Comparison of ENCODE assay signal across 8 cellular contexts in the genomic region with DNA sequence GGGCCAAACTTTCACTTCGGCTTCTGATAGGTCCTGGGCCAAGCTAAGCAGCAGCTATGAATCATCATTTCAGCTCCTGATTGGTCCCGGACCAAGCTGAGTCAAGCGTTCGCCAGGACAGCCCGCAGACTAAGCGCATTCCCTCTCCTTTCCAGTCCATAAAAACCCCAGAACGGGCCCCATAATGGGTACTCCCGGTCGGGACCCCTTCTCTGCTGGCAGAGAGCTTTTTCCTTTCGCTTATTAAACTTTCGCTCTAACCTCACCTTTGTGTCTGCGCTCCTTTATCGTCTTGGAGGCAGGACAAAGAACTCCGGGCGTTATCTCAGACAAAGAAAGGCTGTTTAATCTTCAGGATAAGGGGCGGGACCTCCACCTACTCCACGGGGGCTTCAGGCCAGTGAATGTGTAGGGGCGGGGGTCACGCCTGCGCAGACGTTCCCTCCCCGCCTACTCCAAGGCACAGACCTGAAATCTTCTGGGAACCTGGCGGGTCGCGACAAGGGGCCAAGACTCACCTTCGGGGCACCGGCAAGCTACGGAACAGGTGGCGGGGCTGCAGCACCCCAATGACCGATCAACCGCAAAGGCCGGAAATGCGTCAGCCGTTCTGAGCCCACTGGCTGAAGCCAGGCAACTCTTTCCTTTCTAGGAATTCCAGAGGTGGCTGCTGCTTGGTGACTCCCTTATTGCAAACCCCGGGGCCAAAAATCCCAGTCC. TPM values are rescaled to one million over a fixed set of nuclear protein-coding genes. Genes with fewer than 3 reads are reported as not detected.
DNase-seq lines count a peak whose midpoint lies in the region; TF ChIP-seq lines count a peak whose summit lies in the region.

A gene (minus strand): TSS at position 585 of the 720 bp plus-strand sequence. CDS start 6,465 bp downstream, outside the sequence.

- DNase-seq in EL (peak; percentile 98), GOT3 (lab: John Stamatoyannopoulos, UW) (peak; percentile 50), LoVo (ENCODE audit: low spot score) (peak; percentile 91), SK-MEL-5 (ENCODE audit: low read depth, low spot score) (peak; percentile 97), globus pallidus (ENCODE audit: low spot score) (peak; percentile 88), non-pigmented ciliary epithelial cell (ENCODE audit: low read depth) (peak; percentile 99), suprapubic skin (ENCODE audit: low spot score in 2 of 2) (peak; percentile 97 to 98)
- DNase-seq in activated naive CD4-positive, alpha-beta T cell treated with anti-CD3 and anti-CD28 coated beads, Interleukin-2, amount 50 U/mL, for 16 hours, result peak; percentile 78

- TF ChIP-seq EP300 in suprapubic skin (IDR thresholded peaks at IDR 0.05), result no peak

- peak within 1 kb of the TSS; percentile 94 for H3K27ac ChIP-seq in suprapubic skin

- 0% methylated on average over 30 of the region's 35 CpGs for WGBS in suprapubic skin

- H3K36me3 ChIP-seq in suprapubic skin, result no peaks in the 10 kb centered on the region

- H3K27me3 ChIP-seq in suprapubic skin, result no peaks in the 10 kb centered on the region

- peak in 1 of 2 donors; percentile 85 for TF ChIP-seq POLR2A in suprapubic skin (IDR thresholded peaks at IDR 0.05)

- in situ Hi-C loops in SK-MEL-5 (cut with HindIII; ENCODE audit: low pct_unique_long_range_greater_than_20kb, low sequenced_read_pairs), result no loop called here

- peaks cover 15% of the 10 kb centered on the region for H3K4me1 ChIP-seq in suprapubic skin

- no peak for TF ChIP-seq CTCF in suprapubic skin (IDR thresholded peaks at IDR 0.05)

- no peaks in the 10 kb centered on the region for H3K9me3 ChIP-seq in suprapubic skin

- peak within 1 kb of the TSS; percentile 92 for H3K4me3 ChIP-seq in suprapubic skin

RNA-seq across cellular contexts. Expression of the gene that starts here (rescaled TPM):
- total RNA-seq in SK-MEL-5 (2014; rRNA removed; shearing (Covaris generic)), result 2.3 and 4.3 TPM in 2 replicates
- polyA plus RNA-seq in SK-MEL-5 (2015; cell fraction: cytosol; rRNA removed), result 1.4 and 2.7 TPM in 2 replicates
- 3.2 and 6.2 TPM in 2 replicates for polyA plus RNA-seq in SK-MEL-5 (2015; cell fraction: nucleus; rRNA removed)
- 10 to 100 TPM in 3 of 4 donors, 1 to 10 TPM in 1; 2.8 to 11.3 (median 10.7) TPM for total RNA-seq in suprapubic skin

Comparison
In these comparisons a context has a peak if more than half of its experiments do, and no peak if none do; other contexts are left out.
1. Peak in every context shown above with its lines: DNase-seq, H3K4me3 ChIP-seq and H3K27ac ChIP-seq.